26 cellular contexts compared by ENCODE assay signal in the genomic region with DNA sequence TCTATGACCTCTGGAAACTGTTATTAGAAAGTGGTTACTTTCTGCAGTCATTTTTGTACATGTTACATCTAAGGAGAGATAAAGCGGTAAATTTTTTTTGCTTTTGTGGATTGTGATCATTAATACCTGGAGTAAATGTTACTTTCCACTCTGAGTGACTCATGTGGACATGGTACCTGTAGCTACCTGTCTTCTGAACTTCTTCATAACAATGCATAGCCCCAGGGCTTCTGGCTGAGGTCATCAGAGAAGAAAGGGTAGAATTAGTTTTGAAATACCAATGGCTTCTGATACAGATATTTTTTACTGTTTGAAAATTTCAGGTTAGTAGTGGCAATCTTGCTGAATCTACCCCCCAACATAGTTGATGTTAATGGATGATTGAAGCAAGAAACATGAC.
"Had no signal": no experiment of that assay in that cellular context is flagged by ENCODE, and none has a peak within 500 bp of the region (broad histone marks: within the 10 kb centered on the region; RNA-seq: fewer than 3 reads in every experiment).

No MANE protein-coding gene starts in this region.

- H3K9me3 ChIP-seq: ascending aorta, body of pancreas had no signal

- ATAC-seq: activated naive CD4-positive, alpha-beta T cell treated with anti-CD3 and anti-CD28 coated beads, Interleukin-2, amount 50 U/mL, for 72 hours; activated naive CD8-positive, alpha-beta T cell treated with anti-CD3 and anti-CD28 coated beads, Interleukin-2, amount 50 U/mL, for 24 hours; activated T-cell treated with anti-CD3 and anti-CD28 coated beads, Interleukin-2, amount 50 U/mL, for 4 hours; body of pancreas; T-helper 17 cell; WTC11 had no signal

- H3K9me3 Mint-ChIP-seq: activated T-cell treated with anti-CD3 and anti-CD28 coated beads, Interleukin-2, amount 50 U/mL, for 4 hours had no signal

- DNase-seq: activated CD4-positive, alpha-beta memory T cell treated with anti-CD3 and anti-CD28 coated beads for 36 hours; activated CD4-positive, alpha-beta T cell treated with anti-CD3 and anti-CD28 coated beads, Interleukin-2, amount 10 ng/mL, durations not matched to agents 7 days and 5 days; activated CD4-positive, CD25-positive, alpha-beta regulatory T cell treated with anti-CD3 and anti-CD28 coated beads, Interleukin-2, amount 50 U/mL, for 72 hours; activated CD8-positive, alpha-beta memory T cell treated with anti-CD3 and anti-CD28 coated beads for 24 hours; activated effector memory CD4-positive, alpha-beta T cell treated with anti-CD3 and anti-CD28 coated beads, Interleukin-2, amount 50 U/mL, for 16 hours; activated naive CD4-positive, alpha-beta T cell treated with Interleukin-2 at 50 U/mL for 16 hours; activated naive CD8-positive, alpha-beta T cell treated with anti-CD3 and anti-CD28 coated beads, Interleukin-2, amount 50 U/mL, for 24 hours; activated T-cell treated with anti-CD3 and anti-CD28 coated beads, Interleukin-2, amount 50 U/mL, for 4 hours; amniotic stem cell; body of pancreas; MM.1S; NCI-H1105; NCI-H1436 treated with DMSO at 0.1 percent for 48 hours; NCI-H187; NCI-H2081; NCI-H2227 treated with DMSO at 0.1 percent for 48 hours; NCI-H526; NCI-H82; Peyer's patch; SHP77 treated with DMSO at 0.1 percent for 48 hours; T-helper 17 cell; T-helper 9 cell had no signal

- H3K4me3 Mint-ChIP-seq: activated CD4-positive, alpha-beta memory T cell treated with anti-CD3 and anti-CD28 coated beads for 36 hours; activated CD4-positive, alpha-beta T cell treated with anti-CD3 and anti-CD28 coated beads, Interleukin-2, amount 10 ng/mL, durations not matched to agents 7 days and 5 days; activated naive CD8-positive, alpha-beta T cell treated with anti-CD3 and anti-CD28 coated beads, Interleukin-2, amount 50 U/mL, for 24 hours; activated T-cell treated with anti-CD3 and anti-CD28 coated beads, Interleukin-2, amount 50 U/mL, for 4 hours; central memory CD8-positive, alpha-beta T cell; T-helper 17 cell; WTC11 had no signal

- H3K4me1 Mint-ChIP-seq: activated CD4-positive, alpha-beta T cell treated with anti-CD3 and anti-CD28 coated beads, Interleukin-2, amount 10 ng/mL, durations not matched to agents 7 days and 5 days; activated naive CD8-positive, alpha-beta T cell treated with anti-CD3 and anti-CD28 coated beads, Interleukin-2, amount 50 U/mL, for 24 hours; central memory CD8-positive, alpha-beta T cell; T-helper 17 cell had no signal

- H3K27me3 Mint-ChIP-seq: activated CD4-positive, alpha-beta memory T cell treated with anti-CD3 and anti-CD28 coated beads for 36 hours; activated CD4-positive, alpha-beta T cell treated with anti-CD3 and anti-CD28 coated beads, Interleukin-2, amount 10 ng/mL, durations not matched to agents 7 days and 5 days; activated naive CD8-positive, alpha-beta T cell treated with anti-CD3 and anti-CD28 coated beads, Interleukin-2, amount 50 U/mL, for 24 hours; central memory CD8-positive, alpha-beta T cell; T-helper 17 cell had no signal

- H3K27ac Mint-ChIP-seq: activated CD4-positive, alpha-beta memory T cell treated with anti-CD3 and anti-CD28 coated beads for 36 hours; activated CD4-positive, alpha-beta T cell treated with anti-CD3 and anti-CD28 coated beads, Interleukin-2, amount 10 ng/mL, durations not matched to agents 7 days and 5 days; activated naive CD4-positive, alpha-beta T cell treated with anti-CD3 and anti-CD28 coated beads, Interleukin-2, amount 50 U/mL, for 72 hours; activated naive CD8-positive, alpha-beta T cell treated with anti-CD3 and anti-CD28 coated beads, Interleukin-2, amount 50 U/mL, for 24 hours; T-helper 17 cell; WTC11 had no signal

- H3K4me1 ChIP-seq: ascending aorta, body of pancreas, Peyer's patch had no signal

- H3K4me3 ChIP-seq: ascending aorta, body of pancreas, Peyer's patch had no signal

- H3K27me3 ChIP-seq: ascending aorta, body of pancreas, Peyer's patch had no signal

- H3K36me3 Mint-ChIP-seq: activated CD4-positive, alpha-beta memory T cell treated with anti-CD3 and anti-CD28 coated beads for 36 hours; activated naive CD4-positive, alpha-beta T cell treated with anti-CD3 and anti-CD28 coated beads, Interleukin-2, amount 50 U/mL, for 72 hours; WTC11 had no signal

- H3K36me3 ChIP-seq: ascending aorta, Peyer's patch had no signal

- H3K27ac ChIP-seq: ascending aorta, body of pancreas, Peyer's patch had no signal
